In the genomic region with DNA sequence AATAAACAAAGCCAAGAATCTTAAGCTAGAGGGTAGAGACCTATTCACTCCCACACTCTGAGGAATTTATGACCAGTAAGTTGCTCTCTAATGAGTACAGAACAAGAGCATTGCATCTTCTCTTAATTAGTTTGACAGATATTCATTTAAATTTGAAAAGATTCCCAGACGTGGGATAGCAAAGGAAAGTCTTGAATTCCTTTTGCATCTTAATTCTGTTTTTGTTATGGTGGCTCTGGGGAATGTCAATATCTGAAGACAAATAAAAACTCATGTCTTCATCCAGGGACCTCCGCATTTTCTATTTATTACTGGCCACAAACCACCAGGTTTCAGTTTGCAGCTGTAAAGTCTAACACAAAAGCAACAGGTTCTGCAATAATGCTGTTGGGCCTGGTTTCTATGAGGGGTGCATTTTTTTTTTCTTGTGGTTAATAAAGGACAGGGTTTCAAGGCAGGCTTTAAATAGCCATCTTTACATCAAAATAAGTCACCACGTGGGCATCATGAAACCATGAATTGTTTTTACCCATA, we compare ENCODE assay signal across 11 cellular contexts.
DNase-seq lines count a peak whose midpoint lies in the region; ATAC-seq and TF ChIP-seq lines count a peak whose summit lies in the region.
"Had no signal": no experiment of that assay in that cellular context is flagged by ENCODE, and none has a peak within 500 bp of the region (broad histone marks: within the 10 kb centered on the region; RNA-seq: fewer than 3 reads in every experiment).

No MANE protein-coding gene starts in this region.

- peak overlapping the region; percentile 73 for H3K4me2 ChIP-seq in Loucy (ENCODE audit: low read depth, low read length, poor library complexity, severe bottlenecking)

- H3K4me3 ChIP-seq in HEK293 (ENCODE audit: low read depth, low read length) = no peak overlapping the region
- H3K4me3 ChIP-seq in Loucy (ENCODE audit: low read length, poor library complexity, severe bottlenecking) = peak overlapping the region; percentile 48
- H3K4me3 ChIP-seq: body of pancreas, lower lobe of right lung had no signal

- H3K27me3 ChIP-seq in Loucy (ENCODE audit: insufficient read depth, low read length, poor library complexity, severe bottlenecking) = no peaks in the 10 kb centered on the region
- H3K27me3 ChIP-seq: body of pancreas had no signal

- H3K36me3 ChIP-seq in HEK293 (ENCODE audit: control insufficient read depth in 2 of 2, insufficient read depth in 1 of 2, low read length in 2 of 2) (no peaks in the 10 kb centered on the region), Loucy (ENCODE audit: insufficient read depth, low read length) (no peaks in the 10 kb centered on the region)
- H3K36me3 ChIP-seq: lower lobe of right lung had no signal

- DNase-seq in nephron progenitor cell (no peak), NCI-H2171 (lab: John Stamatoyannopoulos, UW) (no peak), NCI-H1105 treated with DMSO at 0.1 percent for 48 hours (lab: John Stamatoyannopoulos, UW) (no peak), HEK293T (ENCODE audit: extremely low spot score) (no peak)
- DNase-seq in activated T-cell treated with anti-CD3 and anti-CD28 coated beads, Interleukin-2, amount 50 U/mL, for 24 hours = no peak
- DNase-seq: body of pancreas, lower lobe of right lung, SIG-M5 had no signal

- peak overlapping the region; percentile 40; the same call in 1 of the 2 replicates for H2AFZ ChIP-seq in Loucy (ENCODE audit: low read length)

- H3K36me3 Mint-ChIP-seq in nephron progenitor cell (ENCODE audit: low read depth) = no peaks in the 10 kb centered on the region
- no peaks in the 10 kb centered on the region for H3K36me3 Mint-ChIP-seq in activated T-cell treated with anti-CD3 and anti-CD28 coated beads, Interleukin-2, amount 50 U/mL, for 24 hours (ENCODE audit: low read depth)

- no peaks in the 10 kb centered on the region for H3K79me2 ChIP-seq in Loucy (ENCODE audit: insufficient read depth, low read length)

- no peaks in the 10 kb centered on the region for H3K9me2 ChIP-seq in Loucy (replicated peaks; ENCODE audit: low read depth, low read length)

- H3K4me1 ChIP-seq in HEK293 (ENCODE audit: control insufficient read depth, insufficient read depth, low read length) = peaks cover 13% of the 10 kb centered on the region
- H3K4me1 ChIP-seq in Loucy (ENCODE audit: insufficient read depth, low read length, poor library complexity, severe bottlenecking) = peaks cover 57% of the 10 kb centered on the region

- H3K9me3 ChIP-seq in HEK293 (ENCODE audit: control insufficient read depth, insufficient read depth, low read depth, low read length) (no peaks in the 10 kb centered on the region), Loucy (ENCODE audit: insufficient read depth, low read depth, low read length) (no peaks in the 10 kb centered on the region)
- H3K9me3 ChIP-seq: body of pancreas, lower lobe of right lung had no signal

- peak overlapping the region; percentile 3 for H3K4me3 Mint-ChIP-seq in nephron progenitor cell
- no peak overlapping the region for H3K4me3 Mint-ChIP-seq in activated T-cell treated with anti-CD3 and anti-CD28 coated beads, Interleukin-2, amount 50 U/mL, for 24 hours

- POLR2A ChIA-PET in HEK293 (lab: Yijun Ruan, JAX) (no interaction called here), HEK293T (lab: Yijun Ruan, JAX) (interaction anchor here (0.9 to 1.0 kb wide), 2 partner anchors 15 to 29 kb away, joined by 3 to 4 read pairs; no protein-coding TSS in a partner anchor)

- peak; percentile 98 for ATAC-seq in GM18517 (IDR thresholded peaks at IDR 0.05; ENCODE audit: unreplicated experiment)
- ATAC-seq: body of pancreas, lower lobe of right lung had no signal

- CTCF ChIA-PET in HEK293 (lab: Yijun Ruan, JAX) = no interaction called here
- CTCF ChIA-PET in HEK293T (lab: Yijun Ruan, JAX) = interaction anchor here (1.5 kb wide), 1 partner anchor 21 kb away, joined by 6 read pairs; no protein-coding TSS in a partner anchor

- no peak for TF ChIP-seq CTCF in HEK293 (tag by site-specific recombination; IDR thresholded peaks at IDR 0.05)
- TF ChIP-seq CTCF in Loucy (conservative IDR thresholded peaks at IDR 0.05; ENCODE audit: low read length) = no peak
- TF ChIP-seq CTCF in nephron progenitor cell (IDR thresholded peaks at IDR 0.05) = no peak

- peak overlapping the region; percentile 93 for H3K27ac Mint-ChIP-seq in nephron progenitor cell
- H3K27ac Mint-ChIP-seq in activated T-cell treated with anti-CD3 and anti-CD28 coated beads, Interleukin-2, amount 50 U/mL, for 24 hours = no peak overlapping the region

- H3K4me1 Mint-ChIP-seq in nephron progenitor cell = peaks cover 87% of the 10 kb centered on the region
- no peaks in the 10 kb centered on the region for H3K4me1 Mint-ChIP-seq in activated T-cell treated with anti-CD3 and anti-CD28 coated beads, Interleukin-2, amount 50 U/mL, for 24 hours (ENCODE audit: low read depth)

- H3K27ac ChIP-seq in HEK293 (ENCODE audit: extremely low read depth, low read depth, low read length) = no peak overlapping the region
- H3K27ac ChIP-seq: body of pancreas, lower lobe of right lung had no signal

- no peaks in the 10 kb centered on the region for H4K20me1 ChIP-seq in Loucy (ENCODE audit: insufficient read depth, low read length, poor library complexity, severe bottlenecking)

- H3F3A ChIP-seq in Loucy (ENCODE audit: low read depth) = peaks cover 15% of the 10 kb centered on the region; the same call in 1 of the 2 replicates

- H3K9me3 Mint-ChIP-seq in nephron progenitor cell = no peaks in the 10 kb centered on the region
- H3K9me3 Mint-ChIP-seq in activated T-cell treated with anti-CD3 and anti-CD28 coated beads, Interleukin-2, amount 50 U/mL, for 24 hours = no peaks in the 10 kb centered on the region

- H3K27me3 Mint-ChIP-seq in nephron progenitor cell (ENCODE audit: low read depth, poor library complexity) = no peaks in the 10 kb centered on the region
- peaks cover 27% of the 10 kb centered on the region for H3K27me3 Mint-ChIP-seq in activated T-cell treated with anti-CD3 and anti-CD28 coated beads, Interleukin-2, amount 50 U/mL, for 24 hours

- peak overlapping the region; percentile 65 for H3K9ac ChIP-seq in Loucy (ENCODE audit: low read depth, low read length, poor library complexity, severe bottlenecking)

TF ChIP-seq in HEK293, 187 proteins besides CTCF, POLR2A, EP300 and RAD21:
- TF ChIP-seq ZBTB21 (tag by site-specific recombination; IDR thresholded peaks at IDR 0.05) (no peak), ZNF211 (tag by site-specific recombination; IDR thresholded peaks at IDR 0.05; ENCODE audit: low read depth) (no peak), ZFHX2 (tag by site-specific recombination; conservative IDR thresholded peaks at IDR 0.05) (peak; percentile 34), ZNF560 (tag by site-specific recombination; IDR thresholded peaks at IDR 0.05; ENCODE audit: borderline replicate concordance) (no peak), SCRT2 (tag by site-specific recombination; IDR thresholded peaks at IDR 0.05) (peak; percentile 78), ZNF645 (tag by site-specific recombination; IDR thresholded peaks at IDR 0.05) (no peak), SCRT1 (tag by site-specific recombination; IDR thresholded peaks at IDR 0.05; ENCODE audit: borderline replicate concordance) (peak; percentile 59; the same call in 1 of the 2 replicates)

TF ChIP-seq in HEK293T, 16 proteins besides CTCF, POLR2A, EP300 and RAD21:
- TF ChIP-seq SUZ12 (IDR thresholded peaks at IDR 0.05) (no peak), ELF4 (IDR thresholded peaks at IDR 0.05) (no peak), L3MBTL2 (conservative IDR thresholded peaks at IDR 0.05) (no peak), ARNT (IDR thresholded peaks at IDR 0.05) (no peak), FOXA1 (IDR thresholded peaks at IDR 0.05) (no peak), CTBP1 (IDR thresholded peaks at IDR 0.05; ENCODE audit: borderline replicate concordance) (no peak), BHLHE40 (IDR thresholded peaks at IDR 0.05; ENCODE audit: borderline replicate concordance) (no peak), NFRKB (IDR thresholded peaks at IDR 0.05) (no peak), SP1 (IDR thresholded peaks at IDR 0.05) (no peak), ZNF384 (IDR thresholded peaks at IDR 0.05) (no peak), FOXM1 (IDR thresholded peaks at IDR 0.05; ENCODE audit: borderline replicate concordance) (no peak), LEF1 (IDR thresholded peaks at IDR 0.05; ENCODE audit: borderline replicate concordance) (no peak), FOXK2 (IDR thresholded peaks at IDR 0.05) (no peak), HDGF (IDR thresholded peaks at IDR 0.05; ENCODE audit: borderline replicate concordance) (no peak), TARDBP (IDR thresholded peaks at IDR 0.05) (no peak)
- TF ChIP-seq, protein P1, sequence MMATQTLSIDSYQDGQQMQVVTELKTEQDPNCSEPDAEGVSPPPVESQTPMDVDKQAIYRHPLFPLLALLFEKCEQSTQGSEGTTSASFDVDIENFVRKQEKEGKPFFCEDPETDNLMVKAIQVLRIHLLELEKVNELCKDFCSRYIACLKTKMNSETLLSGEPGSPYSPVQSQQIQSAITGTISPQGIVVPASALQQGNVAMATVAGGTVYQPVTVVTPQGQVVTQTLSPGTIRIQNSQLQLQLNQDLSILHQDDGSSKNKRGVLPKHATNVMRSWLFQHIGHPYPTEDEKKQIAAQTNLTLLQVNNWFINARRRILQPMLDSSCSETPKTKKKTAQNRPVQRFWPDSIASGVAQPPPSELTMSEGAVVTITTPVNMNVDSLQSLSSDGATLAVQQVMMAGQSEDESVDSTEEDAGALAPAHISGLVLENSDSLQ (IDR thresholded peaks at IDR 0.05) = no peak
